In genomic region chr16:89248196-89249005, GRCh38 we compare ENCODE assay signal across 9 cellular contexts. TPM values are rescaled to one million over a fixed set of nuclear protein-coding genes. Genes with fewer than 3 reads are reported as not detected.
DNase-seq lines count a peak whose midpoint lies in the region; ATAC-seq and TF ChIP-seq lines count a peak whose summit lies in the region.
"Had no signal": no experiment of that assay in that cellular context is flagged by ENCODE, and none has a peak within 500 bp of the region (broad histone marks: within the 10 kb centered on the region; RNA-seq: fewer than 3 reads in every experiment).

No MANE protein-coding gene starts in this region.

- H3K27me3 ChIP-seq in right lobe of liver, result no peaks in the 10 kb centered on the region
- peaks cover 0 to 3% (median 0%) of the 10 kb centered on the region in 5 donors for H3K27me3 ChIP-seq in subcutaneous abdominal adipose tissue (ENCODE audit: control insufficient read depth in 5 of 5, insufficient read depth in 4 of 5, low read length in 5 of 5)

- H3K4me3 Mint-ChIP-seq in activated T-cell treated with anti-CD3 and anti-CD28 coated beads, Interleukin-2, amount 50 U/mL, for 4 hours, result peak overlapping the region; percentile 75

- H3K4me1 ChIP-seq in right lobe of liver, result peaks cover 0 to 5% (median 0%) of the 10 kb centered on the region in 4 donors
- H3K4me1 ChIP-seq in subcutaneous abdominal adipose tissue (ENCODE audit: control insufficient read depth in 5 of 5, insufficient read depth in 5 of 5, low read length in 5 of 5), result peaks cover 0 to 16% (median 9%) of the 10 kb centered on the region in 5 donors

- H3K9ac ChIP-seq in subcutaneous abdominal adipose tissue (ENCODE audit: low read length in 5 of 5), result peak overlapping the region in 1 of 5 donors; percentile 17

- no peaks in the 10 kb centered on the region for H3K27me3 Mint-ChIP-seq in activated T-cell treated with anti-CD3 and anti-CD28 coated beads, Interleukin-2, amount 50 U/mL, for 4 hours (ENCODE audit: low read depth)

- intact Hi-C loops in right lobe of liver (cut with DNase I), result no loop called here

- H3K36me3 Mint-ChIP-seq in activated T-cell treated with anti-CD3 and anti-CD28 coated beads, Interleukin-2, amount 50 U/mL, for 4 hours (ENCODE audit: insufficient read depth), result peaks cover 2% of the 10 kb centered on the region

- DNase-seq in activated T-cell treated with anti-CD3 and anti-CD28 coated beads, Interleukin-2, amount 50 U/mL, for 4 hours, result no peak
- no peak for DNase-seq in activated T-cell treated with anti-CD3 and anti-CD28 coated beads, Interleukin-2, amount 50 U/mL, for 48 hours
- DNase-seq in astrocyte of the cerebellum (ENCODE audit: low read depth), result no peak
- no peak for DNase-seq in right lobe of liver
- no peak for DNase-seq in GM20000 (ENCODE audit: low spot score)
- DNase-seq in NCI-H510A (lab: John Stamatoyannopoulos, UW), result no peak
- DNase-seq: T-helper 9 cell had no signal

- H3K9me3 ChIP-seq in right lobe of liver, result no peaks in the 10 kb centered on the region
- peaks cover 0 to 8% (median 0%) of the 10 kb centered on the region in 5 donors for H3K9me3 ChIP-seq in subcutaneous abdominal adipose tissue (ENCODE audit: control insufficient read depth in 5 of 5, low read length in 5 of 5)

- ATAC-seq in activated T-cell treated with anti-CD3 and anti-CD28 coated beads, Interleukin-2, amount 50 U/mL, for 4 hours, result no peak
- ATAC-seq in right lobe of liver (no peak), GM18868 (IDR thresholded peaks at IDR 0.05; ENCODE audit: unreplicated experiment) (no peak)

- WGBS in right lobe of liver (ENCODE audit: insufficient coverage, low coverage, low lambda C conversion rate, missing lambda C conversion rate), result 63% methylated on average over 19 of the region's 71 CpGs

- H3K4me3 ChIP-seq in astrocyte of the cerebellum (ENCODE audit: low read depth, low read length), result peak overlapping the region; percentile 45
- H3K4me3 ChIP-seq in right lobe of liver, result peak overlapping the region; percentile 36 to 60 (median 51)
- H3K4me3 ChIP-seq in subcutaneous abdominal adipose tissue (ENCODE audit: low read depth in 1 of 5, low read length in 5 of 5), result peak overlapping the region in 3 of 5 donors; percentile 50 to 54 (median 53)

- peaks cover 5% of the 10 kb centered on the region for H3K4me1 Mint-ChIP-seq in activated T-cell treated with anti-CD3 and anti-CD28 coated beads, Interleukin-2, amount 50 U/mL, for 4 hours (ENCODE audit: low read depth)

- no peak for TF ChIP-seq CTCF in astrocyte of the cerebellum (IDR thresholded peaks at IDR 0.05; ENCODE audit: low read depth, low read length, missing control alignments)
- TF ChIP-seq CTCF in right lobe of liver (IDR thresholded peaks at IDR 0.05), result no peak
- TF ChIP-seq CTCF in GM20000 (IDR thresholded peaks at IDR 0.05; ENCODE audit: extremely low read depth, missing control alignments), result no peak

- no peak for TF ChIP-seq POLR2A in right lobe of liver (IDR thresholded peaks at IDR 0.05)

- H3K9me3 Mint-ChIP-seq in activated T-cell treated with anti-CD3 and anti-CD28 coated beads, Interleukin-2, amount 50 U/mL, for 4 hours, result peaks cover 8% of the 10 kb centered on the region

- in situ Hi-C loops in astrocyte of the cerebellum (cut with HindIII; ENCODE audit: low sequenced_read_pairs), result no loop called here

- no peak overlapping the region for H3K27ac ChIP-seq in right lobe of liver
- no peak overlapping the region for H3K27ac ChIP-seq in subcutaneous abdominal adipose tissue (ENCODE audit: low read depth, low read length)

- H3K36me3 ChIP-seq in right lobe of liver, result no peaks in the 10 kb centered on the region
- H3K36me3 ChIP-seq in subcutaneous abdominal adipose tissue (ENCODE audit: control insufficient read depth in 5 of 5, insufficient read depth in 5 of 5, low read length in 5 of 5), result no peaks in the 10 kb centered on the region

RNA-seq across cellular contexts. Expression of gene ZNF778, which starts 30.9 kb away (rescaled TPM):
- total RNA-seq in activated T-cell treated with anti-CD3 and anti-CD28 coated beads, Interleukin-2, amount 50 U/mL, for 4 hours, result 10 to 100 TPM; 10.2 to 14.0 (median 10.8) TPM
- 10 to 100 TPM in 1 of 6 experiments, 1 to 10 TPM in 5; 2.3 to 11.2 (median 3.1) TPM for total RNA-seq in right lobe of liver

RNA-seq across cellular contexts. Expression of gene SLC22A31, which starts 48.1 kb away (rescaled TPM):
- total RNA-seq in activated T-cell treated with anti-CD3 and anti-CD28 coated beads, Interleukin-2, amount 50 U/mL, for 4 hours, result under 1 TPM; 0.49 to 0.66 (median 0.56) TPM
- total RNA-seq in right lobe of liver, result 10 to 100 TPM in 2 of 6 experiments, 1 to 10 TPM in 1, under 1 TPM in 1, not detected in 2; 0.19 to 19.3 (median 6.8) TPM
